In the genomic region with DNA sequence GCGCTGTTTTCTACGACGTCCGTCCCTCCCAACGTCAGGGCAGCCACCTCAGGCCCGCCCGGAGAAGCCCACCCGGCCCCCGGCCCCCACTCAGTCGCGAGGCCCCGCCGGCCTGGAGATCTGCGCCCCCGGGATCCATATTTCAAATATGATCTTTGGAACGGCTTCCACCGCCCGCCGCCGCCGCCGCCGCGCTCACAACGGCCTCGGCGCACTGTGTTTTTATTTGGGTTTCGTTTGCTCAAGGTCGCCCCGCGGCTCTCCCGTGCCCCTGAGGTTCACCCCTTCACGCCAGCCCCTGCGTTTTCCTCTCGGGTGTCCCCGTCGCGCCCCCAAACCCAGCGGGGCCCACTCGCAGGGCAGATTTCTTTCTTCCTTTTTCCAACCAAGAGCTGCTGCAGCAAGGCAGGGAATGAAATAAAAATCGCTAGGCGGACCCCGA, we compare ENCODE assay signal across 1 cellular context.
TF ChIP-seq lines count a peak whose summit lies in the region.

No MANE protein-coding gene starts in this region.

TF ChIP-seq in HepG2, 621 proteins besides CTCF, POLR2A, EP300 and RAD21 (continued from another document and continues in another):
- TF ChIP-seq, protein P1, sequence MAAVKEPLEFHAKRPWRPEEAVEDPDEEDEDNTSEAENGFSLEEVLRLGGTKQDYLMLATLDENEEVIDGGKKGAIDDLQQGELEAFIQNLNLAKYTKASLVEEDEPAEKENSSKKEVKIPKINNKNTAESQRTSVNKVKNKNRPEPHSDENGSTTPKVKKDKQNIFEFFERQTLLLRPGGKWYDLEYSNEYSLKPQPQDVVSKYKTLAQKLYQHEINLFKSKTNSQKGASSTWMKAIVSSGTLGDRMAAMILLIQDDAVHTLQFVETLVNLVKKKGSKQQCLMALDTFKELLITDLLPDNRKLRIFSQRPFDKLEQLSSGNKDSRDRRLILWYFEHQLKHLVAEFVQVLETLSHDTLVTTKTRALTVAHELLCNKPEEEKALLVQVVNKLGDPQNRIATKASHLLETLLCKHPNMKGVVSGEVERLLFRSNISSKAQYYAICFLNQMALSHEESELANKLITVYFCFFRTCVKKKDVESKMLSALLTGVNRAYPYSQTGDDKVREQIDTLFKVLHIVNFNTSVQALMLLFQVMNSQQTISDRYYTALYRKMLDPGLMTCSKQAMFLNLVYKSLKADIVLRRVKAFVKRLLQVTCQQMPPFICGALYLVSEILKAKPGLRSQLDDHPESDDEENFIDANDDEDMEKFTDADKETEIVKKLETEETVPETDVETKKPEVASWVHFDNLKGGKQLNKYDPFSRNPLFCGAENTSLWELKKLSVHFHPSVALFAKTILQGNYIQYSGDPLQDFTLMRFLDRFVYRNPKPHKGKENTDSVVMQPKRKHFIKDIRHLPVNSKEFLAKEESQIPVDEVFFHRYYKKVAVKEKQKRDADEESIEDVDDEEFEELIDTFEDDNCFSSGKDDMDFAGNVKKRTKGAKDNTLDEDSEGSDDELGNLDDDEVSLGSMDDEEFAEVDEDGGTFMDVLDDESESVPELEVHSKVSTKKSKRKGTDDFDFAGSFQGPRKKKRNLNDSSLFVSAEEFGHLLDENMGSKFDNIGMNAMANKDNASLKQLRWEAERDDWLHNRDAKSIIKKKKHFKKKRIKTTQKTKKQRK (IDR thresholded peaks at IDR 0.05; ENCODE audit: low read length), result no peak
- TF ChIP-seq GPN1 (CRISPR knock-in tag; IDR thresholded peaks at IDR 0.05; ENCODE audit: borderline replicate concordance) (no peak), ZNF773 (CRISPR knock-in tag; IDR thresholded peaks at IDR 0.05; ENCODE audit: borderline replicate concordance) (peak; percentile 81; the same call in 1 of the 2 replicates), NR3C1 (CRISPR knock-in tag; IDR thresholded peaks at IDR 0.05) (no peak), ZNF556 (CRISPR knock-in tag; IDR thresholded peaks at IDR 0.05; ENCODE audit: borderline replicate concordance) (no peak; the same call in 1 of the 2 replicates), ZNF383 (CRISPR knock-in tag; IDR thresholded peaks at IDR 0.05; ENCODE audit: borderline replicate concordance) (0 out of 2 replicates have a peak, but pooled peaks have one; percentile 11), RBFOX2 (IDR thresholded peaks at IDR 0.05; ENCODE audit: low read depth, low read length) (no peak), ZNF616 (CRISPR knock-in tag; IDR thresholded peaks at IDR 0.05; ENCODE audit: low read depth) (no peak), NFE2L1 (CRISPR knock-in tag; IDR thresholded peaks at IDR 0.05; ENCODE audit: borderline replicate concordance) (no peak), REXO4 (CRISPR knock-in tag; IDR thresholded peaks at IDR 0.05; ENCODE audit: borderline replicate concordance) (0 out of 2 replicates have a peak, but pooled peaks have one; percentile 7), NFKB2 (CRISPR knock-in tag; IDR thresholded peaks at IDR 0.05; ENCODE audit: borderline replicate concordance) (no peak), ZSCAN25 (CRISPR knock-in tag; IDR thresholded peaks at IDR 0.05) (peak; percentile 85), ZNF207 (IDR thresholded peaks at IDR 0.05; ENCODE audit: borderline replicate concordance) (no peak), ZNF33A (CRISPR knock-in tag; IDR thresholded peaks at IDR 0.05; ENCODE audit: borderline replicate concordance) (no peak), SMAD3 (CRISPR knock-in tag; IDR thresholded peaks at IDR 0.05) (no peak), ZNF124 (CRISPR knock-in tag; IDR thresholded peaks at IDR 0.05) (no peak), NKX3-1 (CRISPR knock-in tag; IDR thresholded peaks at IDR 0.05) (no peak), SOX13 (IDR thresholded peaks at IDR 0.05) (no peak), SOX13 (CRISPR knock-in tag; conservative IDR thresholded peaks at IDR 0.05 in 1 of 2, IDR thresholded peaks at IDR 0.05 in 1 of 2) (no peak), NBN (conservative IDR thresholded peaks at IDR 0.05) (no peak), BRCA1 (CRISPR knock-in tag; IDR thresholded peaks at IDR 0.05) (0 out of 2 replicates have a peak, but pooled peaks have one; percentile 67), MZF1 (CRISPR knock-in tag; IDR thresholded peaks at IDR 0.05; ENCODE audit: borderline replicate concordance) (no peak), ZNF256 (CRISPR knock-in tag; conservative IDR thresholded peaks at IDR 0.05) (no peak), ATF7-NPFF (CRISPR knock-in tag; IDR thresholded peaks at IDR 0.05; ENCODE audit: low read depth) (no peak), ZNF652 (CRISPR knock-in tag; IDR thresholded peaks at IDR 0.05; ENCODE audit: borderline replicate concordance, low read depth) (no peak), FOXO1 (CRISPR knock-in tag; IDR thresholded peaks at IDR 0.05) (no peak), ZFY (CRISPR knock-in tag; IDR thresholded peaks at IDR 0.05) (no peak), PHF8 (CRISPR knock-in tag; IDR thresholded peaks at IDR 0.05) (no peak)
- TF ChIP-seq, protein P2, sequence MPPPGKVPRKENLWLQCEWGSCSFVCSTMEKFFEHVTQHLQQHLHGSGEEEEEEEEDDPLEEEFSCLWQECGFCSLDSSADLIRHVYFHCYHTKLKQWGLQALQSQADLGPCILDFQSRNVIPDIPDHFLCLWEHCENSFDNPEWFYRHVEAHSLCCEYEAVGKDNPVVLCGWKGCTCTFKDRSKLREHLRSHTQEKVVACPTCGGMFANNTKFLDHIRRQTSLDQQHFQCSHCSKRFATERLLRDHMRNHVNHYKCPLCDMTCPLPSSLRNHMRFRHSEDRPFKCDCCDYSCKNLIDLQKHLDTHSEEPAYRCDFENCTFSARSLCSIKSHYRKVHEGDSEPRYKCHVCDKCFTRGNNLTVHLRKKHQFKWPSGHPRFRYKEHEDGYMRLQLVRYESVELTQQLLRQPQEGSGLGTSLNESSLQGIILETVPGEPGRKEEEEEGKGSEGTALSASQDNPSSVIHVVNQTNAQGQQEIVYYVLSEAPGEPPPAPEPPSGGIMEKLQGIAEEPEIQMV (CRISPR knock-in tag; IDR thresholded peaks at IDR 0.05; ENCODE audit: low read depth), result no peak
- TF ChIP-seq, protein P3, sequence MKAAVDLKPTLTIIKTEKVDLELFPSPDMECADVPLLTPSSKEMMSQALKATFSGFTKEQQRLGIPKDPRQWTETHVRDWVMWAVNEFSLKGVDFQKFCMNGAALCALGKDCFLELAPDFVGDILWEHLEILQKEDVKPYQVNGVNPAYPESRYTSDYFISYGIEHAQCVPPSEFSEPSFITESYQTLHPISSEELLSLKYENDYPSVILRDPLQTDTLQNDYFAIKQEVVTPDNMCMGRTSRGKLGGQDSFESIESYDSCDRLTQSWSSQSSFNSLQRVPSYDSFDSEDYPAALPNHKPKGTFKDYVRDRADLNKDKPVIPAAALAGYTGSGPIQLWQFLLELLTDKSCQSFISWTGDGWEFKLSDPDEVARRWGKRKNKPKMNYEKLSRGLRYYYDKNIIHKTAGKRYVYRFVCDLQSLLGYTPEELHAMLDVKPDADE (CRISPR knock-in tag; IDR thresholded peaks at IDR 0.05), result no peak
- TF ChIP-seq, protein P4, sequence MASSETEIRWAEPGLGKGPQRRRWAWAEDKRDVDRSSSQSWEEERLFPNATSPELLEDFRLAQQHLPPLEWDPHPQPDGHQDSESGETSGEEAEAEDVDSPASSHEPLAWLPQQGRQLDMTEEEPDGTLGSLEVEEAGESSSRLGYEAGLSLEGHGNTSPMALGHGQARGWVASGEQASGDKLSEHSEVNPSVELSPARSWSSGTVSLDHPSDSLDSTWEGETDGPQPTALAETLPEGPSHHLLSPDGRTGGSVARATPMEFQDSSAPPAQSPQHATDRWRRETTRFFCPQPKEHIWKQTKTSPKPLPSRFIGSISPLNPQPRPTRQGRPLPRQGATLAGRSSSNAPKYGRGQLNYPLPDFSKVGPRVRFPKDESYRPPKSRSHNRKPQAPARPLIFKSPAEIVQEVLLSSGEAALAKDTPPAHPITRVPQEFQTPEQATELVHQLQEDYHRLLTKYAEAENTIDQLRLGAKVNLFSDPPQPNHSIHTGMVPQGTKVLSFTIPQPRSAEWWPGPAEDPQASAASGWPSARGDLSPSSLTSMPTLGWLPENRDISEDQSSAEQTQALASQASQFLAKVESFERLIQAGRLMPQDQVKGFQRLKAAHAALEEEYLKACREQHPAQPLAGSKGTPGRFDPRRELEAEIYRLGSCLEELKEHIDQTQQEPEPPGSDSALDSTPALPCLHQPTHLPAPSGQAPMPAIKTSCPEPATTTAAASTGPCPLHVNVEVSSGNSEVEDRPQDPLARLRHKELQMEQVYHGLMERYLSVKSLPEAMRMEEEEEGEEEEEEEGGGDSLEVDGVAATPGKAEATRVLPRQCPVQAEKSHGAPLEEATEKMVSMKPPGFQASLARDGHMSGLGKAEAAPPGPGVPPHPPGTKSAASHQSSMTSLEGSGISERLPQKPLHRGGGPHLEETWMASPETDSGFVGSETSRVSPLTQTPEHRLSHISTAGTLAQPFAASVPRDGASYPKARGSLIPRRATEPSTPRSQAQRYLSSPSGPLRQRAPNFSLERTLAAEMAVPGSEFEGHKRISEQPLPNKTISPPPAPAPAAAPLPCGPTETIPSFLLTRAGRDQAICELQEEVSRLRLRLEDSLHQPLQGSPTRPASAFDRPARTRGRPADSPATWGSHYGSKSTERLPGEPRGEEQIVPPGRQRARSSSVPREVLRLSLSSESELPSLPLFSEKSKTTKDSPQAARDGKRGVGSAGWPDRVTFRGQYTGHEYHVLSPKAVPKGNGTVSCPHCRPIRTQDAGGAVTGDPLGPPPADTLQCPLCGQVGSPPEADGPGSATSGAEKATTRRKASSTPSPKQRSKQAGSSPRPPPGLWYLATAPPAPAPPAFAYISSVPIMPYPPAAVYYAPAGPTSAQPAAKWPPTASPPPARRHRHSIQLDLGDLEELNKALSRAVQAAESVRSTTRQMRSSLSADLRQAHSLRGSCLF (CRISPR knock-in tag; IDR thresholded peaks at IDR 0.05; ENCODE audit: borderline replicate concordance), result no peak
- TF ChIP-seq, protein P5, sequence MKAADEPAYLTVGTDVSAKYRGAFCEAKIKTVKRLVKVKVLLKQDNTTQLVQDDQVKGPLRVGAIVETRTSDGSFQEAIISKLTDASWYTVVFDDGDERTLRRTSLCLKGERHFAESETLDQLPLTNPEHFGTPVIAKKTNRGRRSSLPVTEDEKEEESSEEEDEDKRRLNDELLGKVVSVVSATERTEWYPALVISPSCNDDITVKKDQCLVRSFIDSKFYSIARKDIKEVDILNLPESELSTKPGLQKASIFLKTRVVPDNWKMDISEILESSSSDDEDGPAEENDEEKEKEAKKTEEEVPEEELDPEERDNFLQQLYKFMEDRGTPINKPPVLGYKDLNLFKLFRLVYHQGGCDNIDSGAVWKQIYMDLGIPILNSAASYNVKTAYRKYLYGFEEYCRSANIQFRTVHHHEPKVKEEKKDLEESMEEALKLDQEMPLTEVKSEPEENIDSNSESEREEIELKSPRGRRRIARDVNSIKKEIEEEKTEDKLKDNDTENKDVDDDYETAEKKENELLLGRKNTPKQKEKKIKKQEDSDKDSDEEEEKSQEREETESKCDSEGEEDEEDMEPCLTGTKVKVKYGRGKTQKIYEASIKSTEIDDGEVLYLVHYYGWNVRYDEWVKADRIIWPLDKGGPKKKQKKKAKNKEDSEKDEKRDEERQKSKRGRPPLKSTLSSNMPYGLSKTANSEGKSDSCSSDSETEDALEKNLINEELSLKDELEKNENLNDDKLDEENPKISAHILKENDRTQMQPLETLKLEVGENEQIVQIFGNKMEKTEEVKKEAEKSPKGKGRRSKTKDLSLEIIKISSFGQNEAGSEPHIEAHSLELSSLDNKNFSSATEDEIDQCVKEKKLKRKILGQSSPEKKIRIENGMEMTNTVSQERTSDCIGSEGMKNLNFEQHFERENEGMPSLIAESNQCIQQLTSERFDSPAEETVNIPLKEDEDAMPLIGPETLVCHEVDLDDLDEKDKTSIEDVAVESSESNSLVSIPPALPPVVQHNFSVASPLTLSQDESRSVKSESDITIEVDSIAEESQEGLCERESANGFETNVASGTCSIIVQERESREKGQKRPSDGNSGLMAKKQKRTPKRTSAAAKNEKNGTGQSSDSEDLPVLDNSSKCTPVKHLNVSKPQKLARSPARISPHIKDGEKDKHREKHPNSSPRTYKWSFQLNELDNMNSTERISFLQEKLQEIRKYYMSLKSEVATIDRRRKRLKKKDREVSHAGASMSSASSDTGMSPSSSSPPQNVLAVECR (CRISPR knock-in tag; IDR thresholded peaks at IDR 0.05; ENCODE audit: borderline replicate concordance), result no peak
- TF ChIP-seq, protein P6, sequence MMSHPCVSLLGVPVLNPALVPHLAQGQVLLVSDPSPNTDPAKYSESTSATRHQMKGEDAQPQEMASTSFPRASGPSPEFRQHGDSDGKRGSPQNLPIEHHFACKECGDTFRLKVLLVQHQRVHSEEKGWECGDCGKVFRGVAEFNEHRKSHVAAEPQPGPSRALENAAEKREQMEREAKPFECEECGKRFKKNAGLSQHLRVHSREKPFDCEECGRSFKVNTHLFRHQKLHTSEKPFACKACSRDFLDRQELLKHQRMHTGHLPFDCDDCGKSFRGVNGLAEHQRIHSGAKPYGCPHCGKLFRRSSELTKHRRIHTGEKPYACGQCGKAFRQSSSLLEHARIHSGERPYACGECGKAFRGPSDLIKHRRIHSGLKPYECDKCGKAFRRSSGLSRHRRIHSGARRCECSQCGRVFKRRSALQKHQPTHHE (CRISPR knock-in tag; IDR thresholded peaks at IDR 0.05; ENCODE audit: borderline replicate concordance), result 0 out of 2 replicates have a peak, but pooled peaks have one; percentile 8
- TF ChIP-seq, protein P7, sequence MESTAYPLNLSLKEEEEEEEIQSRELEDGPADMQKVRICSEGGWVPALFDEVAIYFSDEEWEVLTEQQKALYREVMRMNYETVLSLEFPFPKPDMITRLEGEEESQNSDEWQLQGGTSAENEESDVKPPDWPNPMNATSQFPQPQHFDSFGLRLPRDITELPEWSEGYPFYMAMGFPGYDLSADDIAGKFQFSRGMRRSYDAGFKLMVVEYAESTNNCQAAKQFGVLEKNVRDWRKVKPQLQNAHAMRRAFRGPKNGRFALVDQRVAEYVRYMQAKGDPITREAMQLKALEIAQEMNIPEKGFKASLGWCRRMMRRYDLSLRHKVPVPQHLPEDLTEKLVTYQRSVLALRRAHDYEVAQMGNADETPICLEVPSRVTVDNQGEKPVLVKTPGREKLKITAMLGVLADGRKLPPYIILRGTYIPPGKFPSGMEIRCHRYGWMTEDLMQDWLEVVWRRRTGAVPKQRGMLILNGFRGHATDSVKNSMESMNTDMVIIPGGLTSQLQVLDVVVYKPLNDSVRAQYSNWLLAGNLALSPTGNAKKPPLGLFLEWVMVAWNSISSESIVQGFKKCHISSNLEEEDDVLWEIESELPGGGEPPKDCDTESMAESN (CRISPR knock-in tag; conservative IDR thresholded peaks at IDR 0.05), result no peak
- TF ChIP-seq, protein P8, sequence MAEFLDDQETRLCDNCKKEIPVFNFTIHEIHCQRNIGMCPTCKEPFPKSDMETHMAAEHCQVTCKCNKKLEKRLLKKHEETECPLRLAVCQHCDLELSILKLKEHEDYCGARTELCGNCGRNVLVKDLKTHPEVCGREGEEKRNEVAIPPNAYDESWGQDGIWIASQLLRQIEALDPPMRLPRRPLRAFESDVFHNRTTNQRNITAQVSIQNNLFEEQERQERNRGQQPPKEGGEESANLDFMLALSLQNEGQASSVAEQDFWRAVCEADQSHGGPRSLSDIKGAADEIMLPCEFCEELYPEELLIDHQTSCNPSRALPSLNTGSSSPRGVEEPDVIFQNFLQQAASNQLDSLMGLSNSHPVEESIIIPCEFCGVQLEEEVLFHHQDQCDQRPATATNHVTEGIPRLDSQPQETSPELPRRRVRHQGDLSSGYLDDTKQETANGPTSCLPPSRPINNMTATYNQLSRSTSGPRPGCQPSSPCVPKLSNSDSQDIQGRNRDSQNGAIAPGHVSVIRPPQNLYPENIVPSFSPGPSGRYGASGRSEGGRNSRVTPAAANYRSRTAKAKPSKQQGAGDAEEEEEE (CRISPR knock-in tag; IDR thresholded peaks at IDR 0.05; ENCODE audit: borderline replicate concordance), result no peak
